8 cellular contexts compared by ENCODE assay signal in the genomic region with DNA sequence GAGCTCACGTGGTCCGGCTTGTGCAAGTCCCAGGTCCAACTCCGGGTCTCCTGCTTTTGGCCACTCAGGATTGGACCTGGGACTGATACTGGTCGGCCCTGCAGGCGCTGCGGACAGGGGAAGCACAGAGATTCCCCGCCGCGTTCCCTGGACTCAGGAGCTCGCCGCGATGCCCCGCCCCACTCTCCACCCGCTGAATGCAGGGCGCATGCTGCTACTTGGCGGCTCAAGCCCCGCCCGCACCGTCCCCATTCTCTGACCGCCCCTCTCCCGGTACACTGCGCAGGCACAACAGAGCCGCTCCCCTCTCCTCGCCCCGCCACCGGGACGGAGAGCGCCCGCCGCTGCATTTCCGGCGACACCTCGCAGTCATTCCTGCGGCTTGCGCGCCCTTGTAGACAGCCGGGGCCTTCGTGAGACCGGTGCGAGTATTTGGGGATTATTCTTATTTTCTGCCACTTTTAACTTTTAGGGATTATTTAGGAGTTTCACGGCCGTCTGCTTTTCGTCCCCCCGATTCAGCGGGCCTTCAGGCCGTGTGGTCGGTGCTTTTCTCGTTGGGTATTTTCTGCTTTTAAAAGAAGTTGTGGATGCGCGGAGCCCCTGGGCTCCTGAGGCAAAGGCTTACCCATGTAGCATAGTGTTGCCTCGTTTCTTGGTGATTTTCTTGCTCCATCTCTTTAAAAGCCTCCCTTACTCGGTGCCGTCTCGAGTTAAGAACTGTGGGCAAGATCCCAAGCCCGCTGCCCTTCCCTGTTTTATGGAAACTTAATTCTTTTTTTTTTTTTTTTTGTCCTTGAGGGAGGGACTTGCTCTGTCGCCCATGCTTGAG. TPM values are rescaled to one million over a fixed set of nuclear protein-coding genes. Genes with fewer than 3 reads are reported as not detected.
DNase-seq lines count a peak whose midpoint lies in the region; ATAC-seq and TF ChIP-seq lines count a peak whose summit lies in the region.

Gene TMEM14C, plus strand, starts transcription at position 251 of the 832 bp plus-strand sequence. CDS start 1,544 bp downstream, outside the sequence.

- H3K27me3 Mint-ChIP-seq in activated CD8-positive, alpha-beta T cell treated with anti-CD3 and anti-CD28 coated beads, Interleukin-2, amount 10 ng/mL, durations not matched to agents 7 days and 5 days (ENCODE audit: low read depth), result no peaks in the 10 kb centered on the region

- DNase-seq in CD1c-positive myeloid dendritic cell (ENCODE audit: extremely low spot score), result peak; percentile 95
- DNase-seq in NCI-H82 treated with DMSO at 0.1 percent for 48 hours (lab: John Stamatoyannopoulos, UW; ENCODE audit: unreplicated experiment), result peak; percentile 93
- peak; percentile 87 for DNase-seq in activated CD8-positive, alpha-beta T cell treated with anti-CD3 and anti-CD28 coated beads, Interleukin-2, amount 10 ng/mL, durations not matched to agents 7 days and 5 days
- DNase-seq in lower lobe of right lung, result peak; percentile 100
- peak; percentile 76 to 93 (median 80) for DNase-seq in stimulated activated CD4-positive, alpha-beta T cell treated with anti-CD3 and anti-CD28 coated beads, TNF-alpha, amount 100 ng/mL, for 24 hours (ENCODE audit: low read depth in 3 of 3)

- no peaks in the 10 kb centered on the region for H3K27me3 ChIP-seq in ectodermal cell (ENCODE audit: control insufficient read depth, insufficient read depth, low read length, poor library complexity, severe bottlenecking)
- H3K27me3 ChIP-seq in lower lobe of right lung (ENCODE audit: low read depth), result no peaks in the 10 kb centered on the region

- CTCF ChIA-PET in activated CD8-positive, alpha-beta T cell treated with anti-CD3 and anti-CD28 coated beads, Interleukin-2, amount 10 ng/mL, durations not matched to agents 7 days and 5 days (lab: Charles Lee), result interaction anchor here (1.2 to 1.8 kb wide), 2 partner anchors 10 to 24 kb away, joined by 6 read pairs; no protein-coding TSS in a partner anchor

- intact Hi-C loops in lower lobe of right lung (cut with DNase I), result no loop called here

- POLR2A ChIA-PET in activated CD8-positive, alpha-beta T cell treated with anti-CD3 and anti-CD28 coated beads, Interleukin-2, amount 10 ng/mL, durations not matched to agents 7 days and 5 days (lab: Charles Lee), result interaction anchor here (2.0 to 4.6 kb wide), 2 partner anchors 25 to 28 kb away, joined by 6 to 39 read pairs; partner anchors contain the start of genes C6orf52, PAK1IP1 and TMEM14B

- no peaks in the 10 kb centered on the region for H3K9me3 Mint-ChIP-seq in activated CD8-positive, alpha-beta T cell treated with anti-CD3 and anti-CD28 coated beads, Interleukin-2, amount 10 ng/mL, durations not matched to agents 7 days and 5 days (ENCODE audit: insufficient read depth)

- H3K4me3 Mint-ChIP-seq in activated CD8-positive, alpha-beta T cell treated with anti-CD3 and anti-CD28 coated beads, Interleukin-2, amount 10 ng/mL, durations not matched to agents 7 days and 5 days, result peak within 1 kb of the TSS; percentile 91

- peaks cover 59% of the 10 kb centered on the region for H3K4me1 Mint-ChIP-seq in activated CD8-positive, alpha-beta T cell treated with anti-CD3 and anti-CD28 coated beads, Interleukin-2, amount 10 ng/mL, durations not matched to agents 7 days and 5 days (ENCODE audit: low read depth)

- no peak for TF ChIP-seq CTCF in lower lobe of right lung (IDR thresholded peaks at IDR 0.05)

- H3K36me3 ChIP-seq in ectodermal cell (ENCODE audit: control insufficient read depth, insufficient read depth, low read length), result peaks cover 6% of the 10 kb centered on the region
- peaks cover 13% of the 10 kb centered on the region for H3K36me3 ChIP-seq in lower lobe of right lung

- peaks cover 36% of the 10 kb centered on the region for H3K36me3 Mint-ChIP-seq in activated CD8-positive, alpha-beta T cell treated with anti-CD3 and anti-CD28 coated beads, Interleukin-2, amount 10 ng/mL, durations not matched to agents 7 days and 5 days (ENCODE audit: low read depth)

- H3K27ac ChIP-seq in ectodermal cell (ENCODE audit: insufficient read depth, low read depth, low read length, poor library complexity, severe bottlenecking) (peak within 1 kb of the TSS; percentile 73), lower lobe of right lung (peak within 1 kb of the TSS; percentile 89)

- peak within 1 kb of the TSS; percentile 90 for H3K27ac Mint-ChIP-seq in activated CD8-positive, alpha-beta T cell treated with anti-CD3 and anti-CD28 coated beads, Interleukin-2, amount 10 ng/mL, durations not matched to agents 7 days and 5 days

- H3K4me1 ChIP-seq in ectodermal cell (ENCODE audit: control insufficient read depth, insufficient read depth, low read length) (peaks cover 17% of the 10 kb centered on the region), lower lobe of right lung (peaks cover 25% of the 10 kb centered on the region)

- 0 to 1% methylated on average over 53 to 56 of the region's 56 CpGs for WGBS in ectodermal cell, 2 experiments

- H3K4me3 ChIP-seq in ectodermal cell (ENCODE audit: insufficient read depth, low read depth, low read length), result peak within 1 kb of the TSS; percentile 51
- peak within 1 kb of the TSS; percentile 83 for H3K4me3 ChIP-seq in lower lobe of right lung

- ATAC-seq in GM19438 (IDR thresholded peaks at IDR 0.05; ENCODE audit: low read depth, unreplicated experiment) (peak; percentile 99), HG03575 (IDR thresholded peaks at IDR 0.05; ENCODE audit: extremely low read depth, insufficient number of reproducible peaks, low FRiP score, unreplicated experiment) (peak; percentile 76), lower lobe of right lung (peak; percentile 98 to 99)
- peak; percentile 92 for ATAC-seq in activated CD8-positive, alpha-beta T cell treated with anti-CD3 and anti-CD28 coated beads, Interleukin-2, amount 10 ng/mL, durations not matched to agents 7 days and 5 days

- H3K9me3 ChIP-seq in ectodermal cell (ENCODE audit: control insufficient read depth, low read length), result no peaks in the 10 kb centered on the region
- H3K9me3 ChIP-seq in lower lobe of right lung, result no peaks in the 10 kb centered on the region

RNA-seq across cellular contexts. Expression of gene TMEM14C, which starts in this region (rescaled TPM):
- 10 to 100 TPM; 35.9 to 39.2 TPM for total RNA-seq in activated CD8-positive, alpha-beta T cell treated with anti-CD3 and anti-CD28 coated beads, Interleukin-2, amount 10 ng/mL, durations not matched to agents 7 days and 5 days
- polyA plus RNA-seq in ectodermal cell (2013, experiment 1 of 4), result 138 TPM
- polyA plus RNA-seq in ectodermal cell (2013, experiment 2 of 4), result 145 TPM
- 162 TPM for polyA plus RNA-seq in ectodermal cell (2013, experiment 3 of 4)
- 171 TPM for polyA plus RNA-seq in ectodermal cell (2013, experiment 4 of 4)
- 81.9 TPM for total RNA-seq in lower lobe of right lung

Comparison
In these comparisons a context has a peak if more than half of its experiments do, and no peak if none do; other contexts are left out.
1. Peak in every context shown above with its lines: DNase-seq, ATAC-seq, H3K4me3 ChIP-seq and H3K27ac ChIP-seq.